1 cellular context compared by ENCODE assay signal in genomic region chr11:66676931-66677598, GRCh38.
TF ChIP-seq lines count a peak whose summit lies in the region.

No MANE protein-coding gene starts in this region.

TF ChIP-seq in SK-N-SH, 30 proteins besides CTCF, POLR2A, EP300 and RAD21 (continued from another document):
- TF ChIP-seq, protein P1, sequence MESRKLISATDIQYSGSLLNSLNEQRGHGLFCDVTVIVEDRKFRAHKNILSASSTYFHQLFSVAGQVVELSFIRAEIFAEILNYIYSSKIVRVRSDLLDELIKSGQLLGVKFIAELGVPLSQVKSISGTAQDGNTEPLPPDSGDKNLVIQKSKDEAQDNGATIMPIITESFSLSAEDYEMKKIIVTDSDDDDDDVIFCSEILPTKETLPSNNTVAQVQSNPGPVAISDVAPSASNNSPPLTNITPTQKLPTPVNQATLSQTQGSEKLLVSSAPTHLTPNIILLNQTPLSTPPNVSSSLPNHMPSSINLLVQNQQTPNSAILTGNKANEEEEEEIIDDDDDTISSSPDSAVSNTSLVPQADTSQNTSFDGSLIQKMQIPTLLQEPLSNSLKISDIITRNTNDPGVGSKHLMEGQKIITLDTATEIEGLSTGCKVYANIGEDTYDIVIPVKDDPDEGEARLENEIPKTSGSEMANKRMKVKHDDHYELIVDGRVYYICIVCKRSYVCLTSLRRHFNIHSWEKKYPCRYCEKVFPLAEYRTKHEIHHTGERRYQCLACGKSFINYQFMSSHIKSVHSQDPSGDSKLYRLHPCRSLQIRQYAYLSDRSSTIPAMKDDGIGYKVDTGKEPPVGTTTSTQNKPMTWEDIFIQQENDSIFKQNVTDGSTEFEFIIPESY (IDR thresholded peaks at IDR 0.05; ENCODE audit: borderline replicate concordance, low read depth), result no peak
- no peak for TF ChIP-seq NRF1 (IDR thresholded peaks at IDR 0.05; ENCODE audit: low read depth, low read length)
